Comparison of ENCODE assay signal across 8 cellular contexts in the genomic region with DNA sequence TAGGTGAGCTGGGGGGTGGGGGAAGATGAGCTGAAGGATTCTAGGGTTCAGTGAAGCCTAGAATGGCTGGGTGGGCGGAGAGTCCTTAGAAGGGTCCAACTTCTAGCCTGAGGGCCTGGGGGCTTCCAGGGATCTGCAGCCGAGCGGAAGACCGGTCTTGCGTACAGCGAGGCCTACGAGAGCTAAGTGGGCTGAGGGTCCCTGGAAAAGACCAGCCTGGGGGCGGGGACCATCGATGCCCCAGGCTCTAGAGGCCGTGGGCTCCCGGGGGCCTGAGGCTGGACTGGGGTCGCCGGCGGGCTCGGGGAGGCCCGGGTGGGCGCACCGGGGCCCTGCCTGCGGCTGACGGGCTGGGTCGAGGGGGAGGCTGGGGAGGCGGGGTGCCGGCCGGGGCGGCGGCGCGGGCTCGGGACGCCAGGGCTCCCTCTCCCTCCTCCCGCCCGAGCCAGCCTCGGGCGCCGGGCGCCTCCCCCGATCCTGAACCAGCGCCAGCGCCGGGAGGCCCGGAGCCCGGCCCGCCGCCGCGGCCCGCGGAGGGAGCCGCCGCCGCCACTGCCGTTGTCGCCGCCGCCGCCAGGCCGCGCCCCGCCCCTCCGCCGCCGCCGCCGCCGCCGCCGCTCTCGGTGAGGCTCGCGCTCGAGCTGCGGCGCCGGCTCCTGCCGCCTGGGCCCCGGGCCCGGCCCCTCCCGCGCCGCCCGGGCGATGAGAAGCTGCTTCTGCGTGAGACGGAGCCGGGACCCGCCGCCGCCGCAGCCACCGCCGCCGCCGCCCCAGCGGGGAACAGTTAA. TPM values are rescaled to one million over a fixed set of nuclear protein-coding genes. Genes with fewer than 3 reads are reported as not detected.
A peak's percentile ranks its signal among the peaks of the same experiment; 100 is the strongest.
DNase-seq lines count a peak whose midpoint lies in the region; ATAC-seq and TF ChIP-seq lines count a peak whose summit lies in the region.

A gene with protein sequence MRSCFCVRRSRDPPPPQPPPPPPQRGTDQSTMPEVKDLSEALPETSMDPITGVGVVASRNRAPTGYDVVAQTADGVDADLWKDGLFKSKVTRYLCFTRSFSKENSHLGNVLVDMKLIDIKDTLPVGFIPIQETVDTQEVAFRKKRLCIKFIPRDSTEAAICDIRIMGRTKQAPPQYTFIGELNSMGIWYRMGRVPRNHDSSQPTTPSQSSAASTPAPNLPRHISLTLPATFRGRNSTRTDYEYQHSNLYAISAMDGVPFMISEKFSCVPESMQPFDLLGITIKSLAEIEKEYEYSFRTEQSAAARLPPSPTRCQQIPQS (plus strand): TSS at position 602 of the 788 bp plus-strand sequence. CDS start 101 bp downstream, at position 703.

- no peak for TF ChIP-seq EP300 in esophagus muscularis mucosa (IDR thresholded peaks at IDR 0.05)

- WGBS in esophagus muscularis mucosa: 5% methylated on average over 33 of the region's 94 CpGs

- peaks cover 12 to 46% (median 38%) of the 10 kb centered on the region in 4 donors for H3K4me1 ChIP-seq in esophagus muscularis mucosa
- H3K4me1 ChIP-seq in subcutaneous abdominal adipose tissue (ENCODE audit: control insufficient read depth in 5 of 5, insufficient read depth in 5 of 5, low read length in 5 of 5): peaks cover 4 to 37% (median 25%) of the 10 kb centered on the region in 5 donors

- H3K27ac Mint-ChIP-seq in naive B cell: peak within 1 kb of the TSS in 4 of 6 donors; percentile 28 to 88 (median 78)

- no peaks in the 10 kb centered on the region for H3K9me3 Mint-ChIP-seq in activated T-cell treated with anti-CD3 and anti-CD28 coated beads, Interleukin-2, amount 50 U/mL, for 4 hours
- H3K9me3 Mint-ChIP-seq in naive B cell: peaks cover 0 to 11% (median 4%) of the 10 kb centered on the region in 7 donors

- TF ChIP-seq POLR2A in esophagus muscularis mucosa (IDR thresholded peaks at IDR 0.05; ENCODE audit: low read depth): no peak

- H3K4me3 ChIP-seq in esophagus muscularis mucosa (peak within 1 kb of the TSS; percentile 70 to 76 (median 72)), subcutaneous abdominal adipose tissue (ENCODE audit: low read depth in 1 of 5, low read length in 5 of 5) (peak within 1 kb of the TSS; percentile 74 to 92 (median 75))

- peak; percentile 82 to 89 for ATAC-seq in activated T-cell treated with anti-CD3 and anti-CD28 coated beads, Interleukin-2, amount 50 U/mL, for 4 hours
- peak; percentile 83 to 87 for ATAC-seq in naive B cell (ENCODE audit: low read depth in 2 of 2)
- no peak for ATAC-seq in GM21367 (IDR thresholded peaks at IDR 0.05; ENCODE audit: unreplicated experiment)
- no peak for ATAC-seq in HG03342 (IDR thresholded peaks at IDR 0.05; ENCODE audit: unreplicated experiment)

- H3K36me3 Mint-ChIP-seq in activated T-cell treated with anti-CD3 and anti-CD28 coated beads, Interleukin-2, amount 50 U/mL, for 4 hours (ENCODE audit: insufficient read depth): no peaks in the 10 kb centered on the region
- H3K36me3 Mint-ChIP-seq in naive B cell: no peaks in the 10 kb centered on the region

- H3K27ac ChIP-seq in esophagus muscularis mucosa (replicated peaks in 1 of 4): peak within 1 kb of the TSS; percentile 86 to 91 (median 90)
- peak within 1 kb of the TSS; percentile 50 for H3K27ac ChIP-seq in subcutaneous abdominal adipose tissue (ENCODE audit: low read depth, low read length)

- H3K36me3 ChIP-seq in esophagus muscularis mucosa (no peaks in the 10 kb centered on the region), subcutaneous abdominal adipose tissue (ENCODE audit: control insufficient read depth in 5 of 5, insufficient read depth in 5 of 5, low read length in 5 of 5) (no peaks in the 10 kb centered on the region)

- no peak for TF ChIP-seq CTCF in esophagus muscularis mucosa (IDR thresholded peaks at IDR 0.05)

- H3K9ac ChIP-seq in subcutaneous abdominal adipose tissue (ENCODE audit: low read length in 5 of 5): peak within 1 kb of the TSS; percentile 77 to 97 (median 90)

- DNase-seq in Daoy (ENCODE audit: low read depth) (peak; percentile 67), NAMALWA (ENCODE audit: low spot score) (peak; percentile 23), esophagus muscularis mucosa (ENCODE audit: extremely low spot score) (no peak), naive B cell (peak; percentile 60)
- peak; percentile 44 for DNase-seq in activated T-cell treated with anti-CD3 and anti-CD28 coated beads, Interleukin-2, amount 50 U/mL, for 4 hours

- no peaks in the 10 kb centered on the region for H3K27me3 ChIP-seq in esophagus muscularis mucosa
- H3K27me3 ChIP-seq in subcutaneous abdominal adipose tissue (ENCODE audit: control insufficient read depth in 5 of 5, insufficient read depth in 4 of 5, low read length in 5 of 5): no peaks in the 10 kb centered on the region

- H3K4me1 Mint-ChIP-seq in activated T-cell treated with anti-CD3 and anti-CD28 coated beads, Interleukin-2, amount 50 U/mL, for 4 hours (ENCODE audit: low read depth): peaks cover 32% of the 10 kb centered on the region
- H3K4me1 Mint-ChIP-seq in naive B cell: peaks cover 13 to 20% (median 13%) of the 10 kb centered on the region in 3 donors

- intact Hi-C loops in esophagus muscularis mucosa (cut with DNase I): no loop called here

- H3K27me3 Mint-ChIP-seq in activated T-cell treated with anti-CD3 and anti-CD28 coated beads, Interleukin-2, amount 50 U/mL, for 4 hours (ENCODE audit: low read depth): no peaks in the 10 kb centered on the region
- H3K27me3 Mint-ChIP-seq in naive B cell: peaks cover 0 to 7% (median 3%) of the 10 kb centered on the region in 3 donors

- H3K4me3 Mint-ChIP-seq in activated T-cell treated with anti-CD3 and anti-CD28 coated beads, Interleukin-2, amount 50 U/mL, for 4 hours: peak within 1 kb of the TSS; percentile 77
- peak within 1 kb of the TSS; percentile 82 to 93 (median 88) for H3K4me3 Mint-ChIP-seq in naive B cell

- H3K9me3 ChIP-seq in esophagus muscularis mucosa (peaks cover 0 to 15% (median 3%) of the 10 kb centered on the region in 4 donors), subcutaneous abdominal adipose tissue (ENCODE audit: control insufficient read depth in 5 of 5, low read length in 5 of 5) (peaks cover 0 to 8% (median 4%) of the 10 kb centered on the region in 5 donors)

RNA-seq across cellular contexts. Expression of the gene that starts here (rescaled TPM):
- 4.1 and 6.1 TPM in 2 replicates for total RNA-seq in Daoy (2014; rRNA removed; shearing (Covaris generic))
- total RNA-seq in activated T-cell treated with anti-CD3 and anti-CD28 coated beads, Interleukin-2, amount 50 U/mL, for 4 hours: 1 to 10 TPM; 3.7 to 4.5 (median 4.1) TPM
- 10 to 100 TPM; 14.1 to 25.0 (median 18.4) TPM for total RNA-seq in esophagus muscularis mucosa
- 1 to 10 TPM in 5 of 6 donors, not detected in 1; 1.2 to 2.6 (median 2.5) TPM for polyA plus RNA-seq in naive B cell (ENCODE audit: low read depth in 6 of 6)

Comparison
In these comparisons a context has a peak if more than half of its experiments do, and no peak if none do; other contexts are left out.
1. ATAC-seq: peak in activated T-cell treated with anti-CD3 and anti-CD28 coated beads, Interleukin-2, amount 50 U/mL, for 4 hours (2 of 2) and naive B cell (2 of 2); none in GM21367 (single experiment) and HG03342 (single experiment).